8 cellular contexts compared by ENCODE assay signal in the genomic region with DNA sequence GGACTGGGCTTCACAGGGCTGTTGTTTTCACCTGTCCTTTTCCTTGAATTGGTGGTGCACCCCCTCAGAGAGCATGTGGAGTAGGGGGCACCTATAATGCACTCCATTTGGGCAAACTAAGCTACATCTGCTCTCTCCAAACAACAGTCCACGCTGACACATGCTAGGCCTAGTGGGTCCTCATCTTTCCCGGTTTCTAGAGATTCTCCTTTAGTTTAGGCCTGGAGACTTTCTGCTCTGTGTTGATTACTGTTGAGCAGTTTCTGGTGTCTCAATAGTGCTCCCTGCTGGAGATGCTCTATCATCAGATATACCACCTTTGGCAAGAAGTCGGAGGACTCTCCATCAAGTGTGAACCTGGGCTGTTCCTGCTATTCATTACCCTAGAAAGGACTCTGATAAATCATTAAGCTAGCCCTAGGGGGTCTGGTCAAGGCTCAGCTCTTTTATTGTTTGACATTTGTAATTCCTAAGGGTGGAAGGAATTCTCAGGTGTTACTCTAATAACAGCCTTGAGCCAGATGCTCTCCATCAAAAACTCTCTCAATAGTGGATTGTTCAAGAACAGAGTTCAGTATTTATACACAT.
DNase-seq lines count a peak whose midpoint lies in the region; ATAC-seq and TF ChIP-seq lines count a peak whose summit lies in the region.

No MANE protein-coding gene starts in this region.

- H3K27ac ChIP-seq in coronary artery = no peak overlapping the region
- H3K27ac ChIP-seq in liver (ENCODE audit: low read depth in 1 of 2, low read length in 2 of 2) = no peak overlapping the region

- peak; percentile 86 for ATAC-seq in HG02571 (IDR thresholded peaks at IDR 0.05; ENCODE audit: unreplicated experiment)

- WGBS in liver = 41% methylated on average over 3 of the region's 3 CpGs

- no peak overlapping the region for H3K4me3 ChIP-seq in NB4 (ENCODE audit: low read depth, low read length)
- H3K4me3 ChIP-seq in coronary artery = no peak overlapping the region
- no peak overlapping the region for H3K4me3 ChIP-seq in liver (ENCODE audit: low read depth in 1 of 3, low read length in 3 of 3)

- TF ChIP-seq CTCF in NB4 (IDR thresholded peaks at IDR 0.05; ENCODE audit: low read depth, low read length) (peak; percentile 70), coronary artery (IDR thresholded peaks at IDR 0.05) (peak; percentile 21), liver (IDR thresholded peaks at IDR 0.05; ENCODE audit: low read depth, low read length, missing input control) (peak; percentile 39)

- peak; percentile 8 for DNase-seq in NCI-H2029 (lab: John Stamatoyannopoulos, UW)
- no peak for DNase-seq in NCI-H2029 treated with DMSO at 0.1 percent for 48 hours (lab: John Stamatoyannopoulos, UW)
- peak; percentile 81 for DNase-seq in NB4 (ENCODE audit: low read depth)
- peak; percentile 29 for DNase-seq in activated CD4-positive, CD25-positive, alpha-beta regulatory T cell treated with anti-CD3 and anti-CD28 coated beads, Interleukin-2, amount 50 U/mL, for 16 hours (ENCODE audit: low read depth, low spot score)
- no peak for DNase-seq in coronary artery (ENCODE audit: low spot score)
- DNase-seq in stimulated activated CD8-positive, alpha-beta memory T cell treated with anti-CD3 and anti-CD28 coated beads, Interleukin-4, amount 100 ng/mL, for 48 hours = peak; percentile 46

- peak; percentile 73 to 76 for TF ChIP-seq RAD21 in liver (IDR thresholded peaks at IDR 0.05)

- no peaks in the 10 kb centered on the region for H3K27me3 ChIP-seq in liver (ENCODE audit: control insufficient read depth in 4 of 4, insufficient read depth in 4 of 4, low read length in 3 of 4)

- H3K9me3 ChIP-seq in liver (ENCODE audit: control insufficient read depth in 4 of 4, low read length in 3 of 4) = peaks cover 0 to 5% (median 3%) of the 10 kb centered on the region in 4 donors

- TF ChIP-seq POLR2A in NB4 (IDR thresholded peaks at IDR 0.05; ENCODE audit: extremely low read depth, insufficient read length) = no peak

- H3K9ac ChIP-seq in liver (ENCODE audit: low read depth in 1 of 2, low read length in 2 of 2) = no peak overlapping the region

- H3K4me1 ChIP-seq in liver (ENCODE audit: control insufficient read depth in 4 of 4, insufficient read depth in 4 of 4, low read length in 3 of 4) = peaks cover 0 to 2% (median 0%) of the 10 kb centered on the region in 4 donors

- H3K36me3 ChIP-seq in liver (ENCODE audit: control insufficient read depth in 4 of 4, insufficient read depth in 3 of 4, low read depth in 1 of 4, low read length in 3 of 4) = peaks cover 3 to 42% (median 29%) of the 10 kb centered on the region in 4 donors

TF ChIP-seq in liver, 16 proteins besides CTCF, POLR2A, EP300 and RAD21:
- TF ChIP-seq NR2F2 (IDR thresholded peaks at IDR 0.05) = no peak
- TF ChIP-seq, protein P1, sequence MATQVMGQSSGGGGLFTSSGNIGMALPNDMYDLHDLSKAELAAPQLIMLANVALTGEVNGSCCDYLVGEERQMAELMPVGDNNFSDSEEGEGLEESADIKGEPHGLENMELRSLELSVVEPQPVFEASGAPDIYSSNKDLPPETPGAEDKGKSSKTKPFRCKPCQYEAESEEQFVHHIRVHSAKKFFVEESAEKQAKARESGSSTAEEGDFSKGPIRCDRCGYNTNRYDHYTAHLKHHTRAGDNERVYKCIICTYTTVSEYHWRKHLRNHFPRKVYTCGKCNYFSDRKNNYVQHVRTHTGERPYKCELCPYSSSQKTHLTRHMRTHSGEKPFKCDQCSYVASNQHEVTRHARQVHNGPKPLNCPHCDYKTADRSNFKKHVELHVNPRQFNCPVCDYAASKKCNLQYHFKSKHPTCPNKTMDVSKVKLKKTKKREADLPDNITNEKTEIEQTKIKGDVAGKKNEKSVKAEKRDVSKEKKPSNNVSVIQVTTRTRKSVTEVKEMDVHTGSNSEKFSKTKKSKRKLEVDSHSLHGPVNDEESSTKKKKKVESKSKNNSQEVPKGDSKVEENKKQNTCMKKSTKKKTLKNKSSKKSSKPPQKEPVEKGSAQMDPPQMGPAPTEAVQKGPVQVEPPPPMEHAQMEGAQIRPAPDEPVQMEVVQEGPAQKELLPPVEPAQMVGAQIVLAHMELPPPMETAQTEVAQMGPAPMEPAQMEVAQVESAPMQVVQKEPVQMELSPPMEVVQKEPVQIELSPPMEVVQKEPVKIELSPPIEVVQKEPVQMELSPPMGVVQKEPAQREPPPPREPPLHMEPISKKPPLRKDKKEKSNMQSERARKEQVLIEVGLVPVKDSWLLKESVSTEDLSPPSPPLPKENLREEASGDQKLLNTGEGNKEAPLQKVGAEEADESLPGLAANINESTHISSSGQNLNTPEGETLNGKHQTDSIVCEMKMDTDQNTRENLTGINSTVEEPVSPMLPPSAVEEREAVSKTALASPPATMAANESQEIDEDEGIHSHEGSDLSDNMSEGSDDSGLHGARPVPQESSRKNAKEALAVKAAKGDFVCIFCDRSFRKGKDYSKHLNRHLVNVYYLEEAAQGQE (IDR thresholded peaks at IDR 0.05) = no peak
- no peak for TF ChIP-seq RXRA (IDR thresholded peaks at IDR 0.05)
- TF ChIP-seq GABPA (IDR thresholded peaks at IDR 0.05 in 1 of 2, conservative IDR thresholded peaks at IDR 0.05 in 1 of 2) = no peak
- TF ChIP-seq, protein P2, sequence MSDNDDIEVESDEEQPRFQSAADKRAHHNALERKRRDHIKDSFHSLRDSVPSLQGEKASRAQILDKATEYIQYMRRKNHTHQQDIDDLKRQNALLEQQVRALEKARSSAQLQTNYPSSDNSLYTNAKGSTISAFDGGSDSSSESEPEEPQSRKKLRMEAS (IDR thresholded peaks at IDR 0.05) = no peak
- TF ChIP-seq, protein P3, sequence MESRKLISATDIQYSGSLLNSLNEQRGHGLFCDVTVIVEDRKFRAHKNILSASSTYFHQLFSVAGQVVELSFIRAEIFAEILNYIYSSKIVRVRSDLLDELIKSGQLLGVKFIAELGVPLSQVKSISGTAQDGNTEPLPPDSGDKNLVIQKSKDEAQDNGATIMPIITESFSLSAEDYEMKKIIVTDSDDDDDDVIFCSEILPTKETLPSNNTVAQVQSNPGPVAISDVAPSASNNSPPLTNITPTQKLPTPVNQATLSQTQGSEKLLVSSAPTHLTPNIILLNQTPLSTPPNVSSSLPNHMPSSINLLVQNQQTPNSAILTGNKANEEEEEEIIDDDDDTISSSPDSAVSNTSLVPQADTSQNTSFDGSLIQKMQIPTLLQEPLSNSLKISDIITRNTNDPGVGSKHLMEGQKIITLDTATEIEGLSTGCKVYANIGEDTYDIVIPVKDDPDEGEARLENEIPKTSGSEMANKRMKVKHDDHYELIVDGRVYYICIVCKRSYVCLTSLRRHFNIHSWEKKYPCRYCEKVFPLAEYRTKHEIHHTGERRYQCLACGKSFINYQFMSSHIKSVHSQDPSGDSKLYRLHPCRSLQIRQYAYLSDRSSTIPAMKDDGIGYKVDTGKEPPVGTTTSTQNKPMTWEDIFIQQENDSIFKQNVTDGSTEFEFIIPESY (IDR thresholded peaks at IDR 0.05) = no peak
- no peak for TF ChIP-seq SP1 (IDR thresholded peaks at IDR 0.05)

Comparison
In these comparisons a context has a peak if more than half of its experiments do, and no peak if none do; other contexts are left out.
1. DNase-seq: peak in NCI-H2029 (single experiment), NB4 (single experiment), activated CD4-positive, CD25-positive, alpha-beta regulatory T cell treated with anti-CD3 and anti-CD28 coated beads, Interleukin-2, amount 50 U/mL, for 16 hours (single experiment) and stimulated activated CD8-positive, alpha-beta memory T cell treated with anti-CD3 and anti-CD28 coated beads, Interleukin-4, amount 100 ng/mL, for 48 hours (single experiment); none in NCI-H2029 treated with DMSO at 0.1 percent for 48 hours (single experiment) and coronary artery (single experiment).
2. Peak in every context shown above with its lines, with median percentiles within 50 percentile points of each other: CTCF ChIP-seq.